Comparison of ENCODE assay signal across 25 cellular contexts in genomic region chr20:38937000-38937399, GRCh38. TPM values are rescaled to one million over a fixed set of nuclear protein-coding genes. Genes with fewer than 3 reads are reported as not detected.
DNase-seq lines count a peak whose midpoint lies in the region; ATAC-seq and TF ChIP-seq lines count a peak whose summit lies in the region.
"Had no signal": no experiment of that assay in that cellular context is flagged by ENCODE, and none has a peak within 500 bp of the region (broad histone marks: within the 10 kb centered on the region; RNA-seq: fewer than 3 reads in every experiment).

No MANE protein-coding gene starts in this region.

- 81 to 91% methylated on average over 5 of the region's 5 CpGs for WGBS in esophagus squamous epithelium, 2 donors
- no CpG with 5 or more reads among the region's 5 CpGs for WGBS in trophoblast cell (ENCODE audit: extremely low coverage, insufficient coverage, insufficient read length)

- intact Hi-C loops in esophagus squamous epithelium (cut with DNase I): no loop called here

- POLR2A ChIA-PET in WTC11 (lab: Charles Lee): interaction anchor here (1.4 kb wide), 1 partner anchor 10 kb away, joined by 7 read pairs; the partner anchor contains the start of gene FAM83D

- peak overlapping the region; percentile 13 for H3K4ac ChIP-seq in trophoblast cell (ENCODE audit: low read depth, low read length)

- H3K4me1 Mint-ChIP-seq in WTC11: peaks cover 34% of the 10 kb centered on the region
- no peaks in the 10 kb centered on the region for H3K4me1 Mint-ChIP-seq in activated T-cell treated with anti-CD3 and anti-CD28 coated beads, Interleukin-2, amount 50 U/mL, for 4 hours (ENCODE audit: low read depth)
- H3K4me1 Mint-ChIP-seq: CD4-positive, alpha-beta memory T cell had no signal

- H3K9me3 Mint-ChIP-seq in WTC11: no peaks in the 10 kb centered on the region
- no peaks in the 10 kb centered on the region for H3K9me3 Mint-ChIP-seq in activated T-cell treated with anti-CD3 and anti-CD28 coated beads, Interleukin-2, amount 50 U/mL, for 4 hours
- H3K9me3 Mint-ChIP-seq: CD4-positive, alpha-beta memory T cell; HFFc6 had no signal

- DNase-seq in WTC11 (ENCODE audit: low spot score) (no peak), esophagus squamous epithelium (lab: John Stamatoyannopoulos, UW) (no peak), trophoblast cell (no peak), hippocampal formation (lab: John Stamatoyannopoulos, UW) (no peak), iPS-NIHi11 (ENCODE audit: low spot score) (no peak)
- DNase-seq in activated T-cell treated with anti-CD3 and anti-CD28 coated beads, Interleukin-2, amount 50 U/mL, for 4 hours: no peak
- DNase-seq: AML-193; C1 segment of cervical spinal cord; CD4-positive, alpha-beta memory T cell; COR-L47; EL; GDM1; GOT3; HFFc6; KG1; NCI-H1048; NCI-H1694; NCI-H2029 treated with DMSO at 0.1 percent for 48 hours; NCI-H446 treated with DMSO at 0.1 percent for 48 hours; NCI-H526; NCI-H82; SHP77 had no signal

- no peak overlapping the region for H2AK5ac ChIP-seq in trophoblast cell (ENCODE audit: low read length)

- no peak overlapping the region for H4K8ac ChIP-seq in trophoblast cell (ENCODE audit: low read depth, low read length)

- H2BK12ac ChIP-seq in trophoblast cell (ENCODE audit: low read length): no peak overlapping the region

- TF ChIP-seq POLR2A in esophagus squamous epithelium (IDR thresholded peaks at IDR 0.05): no peak

- H3K27ac Mint-ChIP-seq in WTC11: peak overlapping the region; percentile 80
- H3K27ac Mint-ChIP-seq: CD4-positive, alpha-beta memory T cell had no signal

- CTCF ChIA-PET in WTC11 (lab: Charles Lee): interaction anchor here (0.6 to 0.9 kb wide), 2 partner anchors 44 to 270 kb away, joined by 3 read pairs; no protein-coding TSS in a partner anchor

- no peak overlapping the region for H4K12ac ChIP-seq in trophoblast cell (ENCODE audit: low read depth, low read length)

- H3K14ac ChIP-seq in trophoblast cell (ENCODE audit: low read length): no peak overlapping the region

- no peak overlapping the region for H3K9ac ChIP-seq in BLaER1
- H3K9ac ChIP-seq in trophoblast cell (ENCODE audit: low read length): no peak overlapping the region

- peaks cover 47% of the 10 kb centered on the region for H3K36me3 Mint-ChIP-seq in WTC11
- H3K36me3 Mint-ChIP-seq in activated T-cell treated with anti-CD3 and anti-CD28 coated beads, Interleukin-2, amount 50 U/mL, for 4 hours (ENCODE audit: insufficient read depth): peaks cover 2% of the 10 kb centered on the region
- H3K36me3 Mint-ChIP-seq: CD4-positive, alpha-beta memory T cell had no signal

- H3K79me2 ChIP-seq in trophoblast cell (ENCODE audit: control insufficient read depth, insufficient read depth, low read length, poor library complexity): peaks cover 10% of the 10 kb centered on the region

- no peak overlapping the region for H3K23ac ChIP-seq in trophoblast cell (ENCODE audit: low read length)

- TF ChIP-seq CTCF in WTC11 (IDR thresholded peaks at IDR 0.05) (no peak), esophagus squamous epithelium (IDR thresholded peaks at IDR 0.05) (no peak)

- peaks cover 100% of the 10 kb centered on the region for H4K20me1 ChIP-seq in BLaER1

- H3K4me3 Mint-ChIP-seq in WTC11: no peak overlapping the region
- H3K4me3 Mint-ChIP-seq in activated T-cell treated with anti-CD3 and anti-CD28 coated beads, Interleukin-2, amount 50 U/mL, for 4 hours: no peak overlapping the region
- H3K4me3 Mint-ChIP-seq: CD4-positive, alpha-beta memory T cell; HFFc6 had no signal

- no peak overlapping the region for H2BK120ac ChIP-seq in trophoblast cell (ENCODE audit: insufficient read depth, low read length, poor library complexity)

- H3K79me1 ChIP-seq in trophoblast cell (ENCODE audit: low read length): peaks cover 8% of the 10 kb centered on the region

- H3K27ac ChIP-seq in BLaER1 (no peak overlapping the region), esophagus squamous epithelium (peak overlapping the region; percentile 16 to 78 (median 68)), trophoblast cell (ENCODE audit: low read depth, low read length) (no peak overlapping the region)
- H3K27ac ChIP-seq: RWPE1 had no signal

- H3K4me3 ChIP-seq in BLaER1: no peak overlapping the region
- H3K4me3 ChIP-seq in esophagus squamous epithelium: no peak overlapping the region
- H3K4me3 ChIP-seq in trophoblast cell (ENCODE audit: low read depth, low read length): no peak overlapping the region
- H3K4me3 ChIP-seq: HAP-1 had no signal

- no peaks in the 10 kb centered on the region for H3K27me3 ChIP-seq in BLaER1
- H3K27me3 ChIP-seq in esophagus squamous epithelium: no peaks in the 10 kb centered on the region
- no peaks in the 10 kb centered on the region for H3K27me3 ChIP-seq in trophoblast cell (ENCODE audit: insufficient read depth, low read length)

- no peaks in the 10 kb centered on the region; the same call in 1 of the 2 replicates for H3K27me3 Mint-ChIP-seq in WTC11 (ENCODE audit: low read depth)
- no peaks in the 10 kb centered on the region for H3K27me3 Mint-ChIP-seq in activated T-cell treated with anti-CD3 and anti-CD28 coated beads, Interleukin-2, amount 50 U/mL, for 4 hours (ENCODE audit: low read depth)
- H3K27me3 Mint-ChIP-seq: CD4-positive, alpha-beta memory T cell had no signal

- H3K4me2 ChIP-seq in BLaER1 (peak overlapping the region; percentile 18; the same call in 1 of the 2 replicates), trophoblast cell (ENCODE audit: low read length) (no peak overlapping the region)

- H2BK5ac ChIP-seq in trophoblast cell (ENCODE audit: low read depth, low read length, poor library complexity): no peak overlapping the region

- H3K9me3 ChIP-seq in BLaER1 (no peaks in the 10 kb centered on the region), esophagus squamous epithelium (no peaks in the 10 kb centered on the region), trophoblast cell (ENCODE audit: insufficient read depth, low read depth, low read length) (no peaks in the 10 kb centered on the region)
- H3K9me3 ChIP-seq: HAP-1 had no signal

- no peak overlapping the region for H4K91ac ChIP-seq in trophoblast cell (ENCODE audit: low read depth, low read length)

- H3K36me3 ChIP-seq in BLaER1 (peaks cover 97% of the 10 kb centered on the region), esophagus squamous epithelium (peaks cover 0 to 9% (median 0%) of the 10 kb centered on the region in 3 donors), trophoblast cell (ENCODE audit: control insufficient read depth in 1 of 2, insufficient read depth in 2 of 2, low read length in 2 of 2) (peaks cover 0 to 13% of the 10 kb centered on the region in 2 experiments)

- H3K18ac ChIP-seq in trophoblast cell (ENCODE audit: low read length): peak overlapping the region; percentile 63

- ATAC-seq in WTC11: no peak
- no peak for ATAC-seq in activated T-cell treated with anti-CD3 and anti-CD28 coated beads, Interleukin-2, amount 50 U/mL, for 4 hours

- no peak overlapping the region for H2AFZ ChIP-seq in trophoblast cell (ENCODE audit: insufficient read depth, low read length, poor library complexity)

- H3K4me1 ChIP-seq in BLaER1 (peaks cover 47% of the 10 kb centered on the region), esophagus squamous epithelium (peaks cover 32 to 88% (median 66%) of the 10 kb centered on the region in 3 donors), trophoblast cell (ENCODE audit: control insufficient read depth in 1 of 2, insufficient read depth in 2 of 2, low read length in 2 of 2) (peaks cover 12 to 19% of the 10 kb centered on the region in 2 experiments)

TF ChIP-seq in WTC11, 78 proteins besides CTCF, POLR2A, EP300 and RAD21 (continues in another document):
- TF ChIP-seq EMX1 (CRISPR knock-in tag; IDR thresholded peaks at IDR 0.05): no peak
- no peak for TF ChIP-seq NFATC4 (CRISPR knock-in tag; IDR thresholded peaks at IDR 0.05)
- no peak for TF ChIP-seq ZNF532 (CRISPR knock-in tag; IDR thresholded peaks at IDR 0.05; ENCODE audit: borderline replicate concordance)
- TF ChIP-seq ZNF396 (CRISPR knock-in tag; IDR thresholded peaks at IDR 0.05; ENCODE audit: borderline replicate concordance): no peak
- TF ChIP-seq TCF7 (CRISPR knock-in tag; IDR thresholded peaks at IDR 0.05; ENCODE audit: low read depth): no peak

RNA-seq across cellular contexts. Expression of gene FAM83D, which starts 10.8 kb away (rescaled TPM):
- total RNA-seq in WTC11 (2021): 57.7 to 66.9 TPM (median 58.3 TPM) in 3 replicates
- 100 to 1,000 TPM in 1 of 4 donors, 10 to 100 TPM in 3; 53.8 to 105 (median 81.9) TPM for total RNA-seq in esophagus squamous epithelium
- polyA plus RNA-seq in trophoblast cell (2013): 63.6 and 64.0 TPM in 2 replicates
- total RNA-seq in activated T-cell treated with anti-CD3 and anti-CD28 coated beads, Interleukin-2, amount 50 U/mL, for 4 hours: 1 to 10 TPM; 1.3 to 1.9 (median 1.4) TPM

RNA-seq across cellular contexts. Expression of gene DHX35, which starts 25.1 kb away (rescaled TPM):
- total RNA-seq in WTC11 (2021) (17.8 to 20.4 TPM (median 18.7 TPM) in 3 replicates), esophagus squamous epithelium (10 to 100 TPM in 2 of 4 donors, 1 to 10 TPM in 2; 4.4 to 14.7 (median 10.8) TPM)
- 4.1 and 5.0 TPM in 2 replicates for polyA plus RNA-seq in trophoblast cell (2013)
- total RNA-seq in activated T-cell treated with anti-CD3 and anti-CD28 coated beads, Interleukin-2, amount 50 U/mL, for 4 hours: 10 to 100 TPM; 14.3 to 17.2 (median 15.8) TPM

Comparison
In these comparisons a context has a peak if more than half of its experiments do, and no peak if none do; other contexts are left out.
1. H3K27ac ChIP-seq: peak in esophagus squamous epithelium (4 of 4); none in BLaER1 (single experiment) and trophoblast cell (single experiment).
2. RNA of gene FAM83D, which starts 10.8 kb away (total RNA-seq): 53.8 to 105 TPM in esophagus squamous epithelium and 57.7 to 66.9 TPM in WTC11; 1.3 to 1.9 TPM in activated T-cell treated with anti-CD3 and anti-CD28 coated beads, Interleukin-2, amount 50 U/mL, for 4 hours; every median in the first group is over 10 times any median in the second.